ENCODE assay signal across 11 cellular contexts in genomic region chr19:16381756-16382401, GRCh38. TPM values are rescaled to one million over a fixed set of nuclear protein-coding genes. Genes with fewer than 3 reads are reported as not detected.
A peak's percentile ranks its signal among the peaks of the same experiment; 100 is the strongest.
DNase-seq lines count a peak whose midpoint lies in the region; ATAC-seq and TF ChIP-seq lines count a peak whose summit lies in the region.
"Had no signal": no experiment of that assay in that cellular context is flagged by ENCODE, and none has a peak within 500 bp of the region (broad histone marks: within the 10 kb centered on the region; RNA-seq: fewer than 3 reads in every experiment).

No MANE protein-coding gene starts in this region.

- intact Hi-C loops in prostate gland (cut with DNase I) = loop anchor here (2.0 kb wide), 1 partner anchor 53 kb away; no protein-coding TSS in a partner anchor

- TF ChIP-seq CTCF in right atrium auricular region (IDR thresholded peaks at IDR 0.05) = no peak
- TF ChIP-seq CTCF in prostate gland (IDR thresholded peaks at IDR 0.05) = no peak

- H3K9me3 ChIP-seq in right atrium auricular region (no peaks in the 10 kb centered on the region), prostate gland (no peaks in the 10 kb centered on the region)

- H3K36me3 ChIP-seq in right atrium auricular region = peaks cover 39% of the 10 kb centered on the region
- no peaks in the 10 kb centered on the region for H3K36me3 ChIP-seq in prostate gland

- no peak overlapping the region for H3K4me3 ChIP-seq in right atrium auricular region
- no peak overlapping the region for H3K4me3 ChIP-seq in prostate gland

- peaks cover 0 to 53% of the 10 kb centered on the region in 2 donors for H3K4me1 ChIP-seq in right atrium auricular region
- H3K4me1 ChIP-seq in prostate gland (replicated peaks) = no peaks in the 10 kb centered on the region

- H3K27ac ChIP-seq in right atrium auricular region (peak overlapping the region; percentile 91), prostate gland (peak overlapping the region; percentile 51 to 55)

- no peak for TF ChIP-seq POLR2A in prostate gland (IDR thresholded peaks at IDR 0.05)

- ATAC-seq in GM18498 (IDR thresholded peaks at IDR 0.05; ENCODE audit: unreplicated experiment) (no peak), HG03457 (IDR thresholded peaks at IDR 0.05; ENCODE audit: unreplicated experiment) (no peak)
- ATAC-seq: stimulated activated naive CD8-positive, alpha-beta T cell treated with anti-CD3 and anti-CD28 coated beads, Interleukin-15, Interleukin-2, amounts not matched to agents 100 U/mL and 50 U/mL, for 24 hours had no signal

- WGBS in prostate gland = 75% methylated on average over 29 of the region's 29 CpGs

- H3K27me3 ChIP-seq in right atrium auricular region = no peaks in the 10 kb centered on the region
- H3K27me3 ChIP-seq in prostate gland (replicated peaks; ENCODE audit: insufficient read depth) = no peaks in the 10 kb centered on the region

- DNase-seq in Ammon's horn (ENCODE audit: low spot score) (peak; percentile 76), amygdala (lab: John Stamatoyannopoulos, UW) (peak in 45 of 56 donors; percentile 10 to 89 (median 52)), right atrium auricular region (ENCODE audit: low spot score) (peak; percentile 98), prostate gland (ENCODE audit: low spot score) (no peak), SW 1271 (lab: John Stamatoyannopoulos, UW) (no peak)
- no peak for DNase-seq in activated CD4-positive, CD25-positive, alpha-beta regulatory T cell (lab: John Stamatoyannopoulos, UW)
- DNase-seq: DMS153; NCI-H187 treated with DMSO at 0.1 percent for 48 hours; stimulated activated naive CD8-positive, alpha-beta T cell treated with anti-CD3 and anti-CD28 coated beads, Interleukin-15, Interleukin-2, amounts not matched to agents 100 U/mL and 50 U/mL, for 24 hours had no signal

RNA-seq across cellular contexts. Expression of gene KLF2, which starts 57.3 kb away (rescaled TPM):
- total RNA-seq in right atrium auricular region = 10 to 100 TPM; 40.9 to 82.3 TPM
- 10 to 100 TPM; 19.8 to 24.4 TPM for total RNA-seq in prostate gland

Comparison
In these comparisons a context has a peak if more than half of its experiments do, and no peak if none do; other contexts are left out.
1. DNase-seq: peak in Ammon's horn (single experiment), amygdala (45 of 56) and right atrium auricular region (single experiment); none in prostate gland (single experiment), activated CD4-positive, CD25-positive, alpha-beta regulatory T cell (0 of 4) and SW 1271 (0 of 2).